In genomic region chr11:65793144-65793581, GRCh38 we compare ENCODE assay signal across 11 cellular contexts. TPM values are rescaled to one million over a fixed set of nuclear protein-coding genes. Genes with fewer than 3 reads are reported as not detected.
A peak's percentile ranks its signal among the peaks of the same experiment; 100 is the strongest.
DNase-seq lines count a peak whose midpoint lies in the region; ATAC-seq and TF ChIP-seq lines count a peak whose summit lies in the region.
"Had no signal": no experiment of that assay in that cellular context is flagged by ENCODE, and none has a peak within 500 bp of the region (broad histone marks: within the 10 kb centered on the region; RNA-seq: fewer than 3 reads in every experiment).

No MANE protein-coding gene starts in this region.

- peaks cover 36% of the 10 kb centered on the region for H3K4me1 Mint-ChIP-seq in activated CD8-positive, alpha-beta T cell treated with anti-CD3 and anti-CD28 coated beads, Interleukin-2, amount 10 ng/mL, durations not matched to agents 7 days and 5 days (ENCODE audit: low read depth)
- peaks cover 12% of the 10 kb centered on the region for H3K4me1 Mint-ChIP-seq in activated CD8-positive, alpha-beta T cell treated with anti-CD3 and anti-CD28 coated beads for 36 hours (ENCODE audit: low read depth)

- H2AFZ ChIP-seq in PC-9 = 0 out of 2 replicates have a peak overlapping the region, but pooled peaks have one; percentile 6

- no peak for ATAC-seq in activated CD8-positive, alpha-beta T cell treated with anti-CD3 and anti-CD28 coated beads, Interleukin-2, amount 10 ng/mL, durations not matched to agents 7 days and 5 days
- ATAC-seq in activated CD8-positive, alpha-beta T cell treated with anti-CD3 and anti-CD28 coated beads for 36 hours = no peak
- ATAC-seq in upper lobe of right lung (peak; percentile 79), GM18867 (IDR thresholded peaks at IDR 0.05; ENCODE audit: unreplicated experiment) (no peak), HG03571 (IDR thresholded peaks at IDR 0.05; ENCODE audit: unreplicated experiment) (no peak), GM18519 (IDR thresholded peaks at IDR 0.05; ENCODE audit: low FRiP score, unreplicated experiment) (no peak)

- H3K36me3 ChIP-seq in PC-9 (ENCODE audit: low read depth) = peaks cover 18% of the 10 kb centered on the region
- no peaks in the 10 kb centered on the region for H3K36me3 ChIP-seq in upper lobe of right lung
- H3K36me3 ChIP-seq: ovary had no signal

- no peak for TF ChIP-seq CTCF in activated CD8-positive, alpha-beta T cell treated with anti-CD3 and anti-CD28 coated beads for 36 hours (IDR thresholded peaks at IDR 0.05)
- TF ChIP-seq CTCF in PC-9 (conservative IDR thresholded peaks at IDR 0.05) = no peak
- no peak for TF ChIP-seq CTCF in upper lobe of right lung (IDR thresholded peaks at IDR 0.05)

- H3K9me2 ChIP-seq in PC-9 (ENCODE audit: insufficient read depth) = no peaks in the 10 kb centered on the region

- H3K9me3 ChIP-seq in PC-9 (ENCODE audit: insufficient read depth, low read depth) (no peaks in the 10 kb centered on the region), upper lobe of right lung (no peaks in the 10 kb centered on the region)
- H3K9me3 ChIP-seq: ovary had no signal

- H3K4me1 ChIP-seq in PC-9 (replicated peaks; ENCODE audit: insufficient read depth) (peaks cover 62% of the 10 kb centered on the region), upper lobe of right lung (no peaks in the 10 kb centered on the region)

- peaks cover 9% of the 10 kb centered on the region; the same call in 1 of the 2 replicates for H4K20me1 ChIP-seq in PC-9 (ENCODE audit: insufficient read depth)

- H3K27ac ChIP-seq in PC-9 (peak overlapping the region; percentile 89), upper lobe of right lung (no peak overlapping the region)
- H3K27ac ChIP-seq: ovary had no signal

- H3K79me2 ChIP-seq in PC-9 (ENCODE audit: low read depth) = peaks cover 48% of the 10 kb centered on the region

- H3K36me3 Mint-ChIP-seq in activated CD8-positive, alpha-beta T cell treated with anti-CD3 and anti-CD28 coated beads, Interleukin-2, amount 10 ng/mL, durations not matched to agents 7 days and 5 days (ENCODE audit: low read depth) = no peaks in the 10 kb centered on the region
- no peaks in the 10 kb centered on the region for H3K36me3 Mint-ChIP-seq in activated CD8-positive, alpha-beta T cell treated with anti-CD3 and anti-CD28 coated beads for 36 hours (ENCODE audit: low read depth)

- intact Hi-C loops in activated CD8-positive, alpha-beta T cell treated with anti-CD3 and anti-CD28 coated beads for 36 hours (cut with micrococcal nuclease) = no loop called here
- intact Hi-C loops in PC-9 (cut with micrococcal nuclease; ENCODE audit: unreplicated experiment) = no loop called here
- intact Hi-C loops in upper lobe of right lung (cut with DNase I) = no loop called here

- H3K4me3 ChIP-seq in PC-9 (peak overlapping the region; percentile 33; the same call in 1 of the 2 replicates), upper lobe of right lung (no peak overlapping the region)
- H3K4me3 ChIP-seq: ovary had no signal

- no peaks in the 10 kb centered on the region for H3K9me3 Mint-ChIP-seq in activated CD8-positive, alpha-beta T cell treated with anti-CD3 and anti-CD28 coated beads, Interleukin-2, amount 10 ng/mL, durations not matched to agents 7 days and 5 days (ENCODE audit: insufficient read depth)
- no peaks in the 10 kb centered on the region for H3K9me3 Mint-ChIP-seq in activated CD8-positive, alpha-beta T cell treated with anti-CD3 and anti-CD28 coated beads for 36 hours

- CTCF ChIA-PET in activated CD8-positive, alpha-beta T cell treated with anti-CD3 and anti-CD28 coated beads, Interleukin-2, amount 10 ng/mL, durations not matched to agents 7 days and 5 days (lab: Charles Lee) = interaction anchor here (1.6 to 5.7 kb wide), 2 partner anchors 14 to 91 kb away, joined by 3 to 71 read pairs; partner anchors contain the start of gene AP5B1
- CTCF ChIA-PET in activated CD8-positive, alpha-beta T cell treated with anti-CD3 and anti-CD28 coated beads for 36 hours (lab: Charles Lee) = interaction anchor here (1.0 to 8.3 kb wide), 5 partner anchors 13 to 26 kb away, joined by 3 to 85 read pairs (median 8); partner anchors contain the start of gene AP5B1
- CTCF ChIA-PET in PC-9 (lab: Charles Lee) = interaction anchor here (0.6 to 1.2 kb wide), 4 partner anchors 13 to 252 kb away, joined by 3 to 13 read pairs (median 4); no protein-coding TSS in a partner anchor

- POLR2A ChIA-PET in activated CD8-positive, alpha-beta T cell treated with anti-CD3 and anti-CD28 coated beads, Interleukin-2, amount 10 ng/mL, durations not matched to agents 7 days and 5 days (lab: Charles Lee) = no interaction called here
- POLR2A ChIA-PET in activated CD8-positive, alpha-beta T cell treated with anti-CD3 and anti-CD28 coated beads for 36 hours (lab: Charles Lee) = interaction anchor here (1.4 to 1.5 kb wide), 2 partner anchors 13 to 25 kb away, joined by 3 to 4 read pairs; no protein-coding TSS in a partner anchor
- POLR2A ChIA-PET in PC-9 (lab: Charles Lee; ENCODE audit: unreplicated experiment) = interaction anchor here (0.5 to 1.0 kb wide), 6 partner anchors 73 to 1620 kb away, joined by 3 to 31 read pairs (median 10); partner anchors contain the start of genes KAT5, NEAT1 and RNASEH2C

- peak overlapping the region; percentile 98 for H3K4me2 ChIP-seq in PC-9

- H3K4me3 Mint-ChIP-seq in activated CD8-positive, alpha-beta T cell treated with anti-CD3 and anti-CD28 coated beads, Interleukin-2, amount 10 ng/mL, durations not matched to agents 7 days and 5 days = no peak overlapping the region
- no peak overlapping the region for H3K4me3 Mint-ChIP-seq in activated CD8-positive, alpha-beta T cell treated with anti-CD3 and anti-CD28 coated beads for 36 hours

- H3K27ac Mint-ChIP-seq in activated CD8-positive, alpha-beta T cell treated with anti-CD3 and anti-CD28 coated beads, Interleukin-2, amount 10 ng/mL, durations not matched to agents 7 days and 5 days = peak overlapping the region; percentile 60
- H3K27ac Mint-ChIP-seq in activated CD8-positive, alpha-beta T cell treated with anti-CD3 and anti-CD28 coated beads for 36 hours = no peak overlapping the region

- no peak for DNase-seq in activated CD8-positive, alpha-beta T cell treated with anti-CD3 and anti-CD28 coated beads, Interleukin-2, amount 10 ng/mL, durations not matched to agents 7 days and 5 days
- DNase-seq in activated CD8-positive, alpha-beta T cell treated with anti-CD3 and anti-CD28 coated beads for 36 hours = no peak
- DNase-seq in PC-9 = peak; percentile 76 to 91
- DNase-seq in kidney tubule cell (ENCODE audit: low spot score) = peak; percentile 65
- DNase-seq in upper lobe of right lung = peak; percentile 93
- DNase-seq: caudate nucleus; ovary; stimulated activated naive CD4-positive, alpha-beta T cell treated with Interleukin-2 at 50 U/mL for 16 hours had no signal

- H3K27me3 ChIP-seq in PC-9 (ENCODE audit: insufficient read depth, low read depth) = no peaks in the 10 kb centered on the region
- peaks cover 10% of the 10 kb centered on the region for H3K27me3 ChIP-seq in upper lobe of right lung

- BruUV-seq in PC-9 (replicated peaks; lab: Mats Ljungman, UMichigan) = no TSS peak

- peaks cover 22% of the 10 kb centered on the region for H3K27me3 Mint-ChIP-seq in activated CD8-positive, alpha-beta T cell treated with anti-CD3 and anti-CD28 coated beads, Interleukin-2, amount 10 ng/mL, durations not matched to agents 7 days and 5 days (ENCODE audit: low read depth)
- H3K27me3 Mint-ChIP-seq in activated CD8-positive, alpha-beta T cell treated with anti-CD3 and anti-CD28 coated beads for 36 hours = peaks cover 21% of the 10 kb centered on the region

- peaks cover 29% of the 10 kb centered on the region for H3F3A ChIP-seq in PC-9 (ENCODE audit: insufficient read depth, low read depth)

RNA-seq across cellular contexts. Expression of gene OVOL1, which starts 6.3 kb away (rescaled TPM):
- under 1 TPM in 1 of 2 experiments, not detected in 1; 0.08 TPM for total RNA-seq in activated CD8-positive, alpha-beta T cell treated with anti-CD3 and anti-CD28 coated beads, Interleukin-2, amount 10 ng/mL, durations not matched to agents 7 days and 5 days
- 1 to 10 TPM in 1 of 2 experiments, under 1 TPM in 1; 0.90 to 1.2 TPM for total RNA-seq in activated CD8-positive, alpha-beta T cell treated with anti-CD3 and anti-CD28 coated beads for 36 hours
- total RNA-seq in PC-9 (2021) (10.2 and 10.5 TPM in 2 replicates), upper lobe of right lung (2.7 TPM)

RNA-seq across cellular contexts. Expression of gene AP5B1, which starts 12.4 kb away (rescaled TPM):
- 10 to 100 TPM; 21.9 to 22.5 TPM for total RNA-seq in activated CD8-positive, alpha-beta T cell treated with anti-CD3 and anti-CD28 coated beads, Interleukin-2, amount 10 ng/mL, durations not matched to agents 7 days and 5 days
- total RNA-seq in activated CD8-positive, alpha-beta T cell treated with anti-CD3 and anti-CD28 coated beads for 36 hours = 10 to 100 TPM; 30.9 to 31.1 TPM
- 20.8 and 28.0 TPM in 2 replicates for total RNA-seq in PC-9 (2021)
- total RNA-seq in upper lobe of right lung = 35.6 TPM

RNA-seq across cellular contexts. Expression of gene SNX32, which starts 40.6 kb away (rescaled TPM):
- total RNA-seq in activated CD8-positive, alpha-beta T cell treated with anti-CD3 and anti-CD28 coated beads, Interleukin-2, amount 10 ng/mL, durations not matched to agents 7 days and 5 days = 1 to 10 TPM in 1 of 2 experiments, under 1 TPM in 1; 0.44 to 1.6 TPM
- total RNA-seq in activated CD8-positive, alpha-beta T cell treated with anti-CD3 and anti-CD28 coated beads for 36 hours = 1 to 10 TPM; 1.6 to 2.1 TPM
- total RNA-seq in PC-9 (2021) (not detected in 2 replicates), upper lobe of right lung (not detected)

Comparison
In these comparisons a context has a peak if more than half of its experiments do, and no peak if none do; other contexts are left out.
1. DNase-seq: peak in PC-9 (2 of 2), kidney tubule cell (single experiment) and upper lobe of right lung (single experiment); none in activated CD8-positive, alpha-beta T cell treated with anti-CD3 and anti-CD28 coated beads, Interleukin-2, amount 10 ng/mL, durations not matched to agents 7 days and 5 days (single experiment) and activated CD8-positive, alpha-beta T cell treated with anti-CD3 and anti-CD28 coated beads for 36 hours (single experiment).